13 cellular contexts compared by ENCODE assay signal in the genomic region with DNA sequence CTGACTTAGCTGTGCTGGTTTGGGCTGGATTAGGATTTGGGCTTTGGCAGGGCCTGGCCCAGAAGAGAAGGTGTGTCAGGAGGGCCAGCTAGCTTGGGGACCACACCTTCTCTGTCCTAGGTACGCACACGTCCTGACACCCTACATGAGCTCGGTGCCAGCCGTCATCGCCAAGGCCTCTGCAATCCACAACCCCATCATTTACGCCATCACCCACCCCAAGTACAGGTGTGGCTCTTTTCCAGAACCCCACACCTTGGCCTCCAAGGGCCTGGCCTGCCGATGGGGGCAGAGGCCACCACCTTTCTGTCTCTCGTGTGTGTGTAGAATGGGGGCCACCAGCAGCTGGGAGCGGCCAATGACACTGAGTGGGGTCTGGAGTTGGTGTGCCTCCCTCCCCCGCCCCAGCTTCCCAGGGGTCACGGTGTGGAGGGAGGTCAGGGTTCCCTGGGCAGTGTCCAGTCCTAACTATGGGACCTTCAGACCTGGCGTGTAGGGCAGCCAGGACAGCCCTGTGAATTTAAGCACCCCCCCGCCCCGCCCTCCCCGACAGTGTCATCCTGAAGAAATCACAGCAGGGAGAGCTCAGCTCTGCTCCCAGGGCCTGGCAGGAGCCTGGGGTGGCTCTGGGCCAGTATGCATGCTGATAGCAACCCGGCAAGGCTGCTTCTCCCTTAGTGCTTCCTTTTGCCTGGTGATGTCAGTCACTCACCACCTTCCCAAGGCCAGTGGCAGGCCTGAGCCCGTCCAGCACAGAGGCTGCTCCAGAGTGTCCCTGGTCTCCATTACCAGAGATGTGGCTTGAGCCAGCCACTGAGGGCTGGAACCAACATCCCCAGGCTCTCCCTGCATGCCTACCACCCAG. TPM values are rescaled to one million over a fixed set of nuclear protein-coding genes. Genes with fewer than 3 reads are reported as not detected.
DNase-seq lines count a peak whose midpoint lies in the region; ATAC-seq and TF ChIP-seq lines count a peak whose summit lies in the region.
"Had no signal": no experiment of that assay in that cellular context is flagged by ENCODE, and none has a peak within 500 bp of the region (broad histone marks: within the 10 kb centered on the region; RNA-seq: fewer than 3 reads in every experiment).

No MANE protein-coding gene starts in this region.

- H3K4me3 Mint-ChIP-seq in CD14-positive monocyte (no peak overlapping the region), neural crest cell (no peak overlapping the region)
- H3K4me3 Mint-ChIP-seq: activated CD4-positive, alpha-beta T cell treated with anti-CD3 and anti-CD28 coated beads, Interleukin-2, amount 10 ng/mL, durations not matched to agents 7 days and 5 days; dendritic cell treated with granulocyte-macrophage colony-stimulating factor and Interleukin-4, amounts not matched to agents 40 ng/mL and 50 ng/mL, for 4 days had no signal

- peaks cover 2 to 5% (median 2%) of the 10 kb centered on the region in 3 donors for H3K27me3 Mint-ChIP-seq in CD14-positive monocyte (ENCODE audit: low read depth in 3 of 3)
- no peaks in the 10 kb centered on the region for H3K27me3 Mint-ChIP-seq in neural crest cell (ENCODE audit: low read depth)
- H3K27me3 Mint-ChIP-seq: activated CD4-positive, alpha-beta T cell treated with anti-CD3 and anti-CD28 coated beads, Interleukin-2, amount 10 ng/mL, durations not matched to agents 7 days and 5 days; dendritic cell treated with granulocyte-macrophage colony-stimulating factor and Interleukin-4, amounts not matched to agents 40 ng/mL and 50 ng/mL, for 4 days had no signal

- no peak for ATAC-seq in GM21717 (IDR thresholded peaks at IDR 0.05; ENCODE audit: unreplicated experiment)

- POLR2A ChIA-PET in RWPE1 (lab: Yijun Ruan, JAX; ENCODE audit: low non-redundant PET): no interaction called here

- peak overlapping the region; percentile 38 for H3K27ac ChIP-seq in RWPE1
- H3K27ac ChIP-seq: BLaER1 had no signal

- no peaks in the 10 kb centered on the region for H3K4me1 Mint-ChIP-seq in CD14-positive monocyte
- H3K4me1 Mint-ChIP-seq in neural crest cell: peaks cover 24% of the 10 kb centered on the region
- H3K4me1 Mint-ChIP-seq: activated CD4-positive, alpha-beta T cell treated with anti-CD3 and anti-CD28 coated beads, Interleukin-2, amount 10 ng/mL, durations not matched to agents 7 days and 5 days had no signal

- H3K36me3 Mint-ChIP-seq in CD14-positive monocyte (no peaks in the 10 kb centered on the region), neural crest cell (ENCODE audit: low read depth) (no peaks in the 10 kb centered on the region)

- CTCF ChIA-PET in RWPE1 (lab: Yijun Ruan, JAX): no interaction called here

- H3K9me3 Mint-ChIP-seq in CD14-positive monocyte (no peaks in the 10 kb centered on the region), neural crest cell (no peaks in the 10 kb centered on the region)
- H3K9me3 Mint-ChIP-seq: activated CD4-positive, alpha-beta T cell treated with anti-CD3 and anti-CD28 coated beads, Interleukin-2, amount 10 ng/mL, durations not matched to agents 7 days and 5 days; dendritic cell treated with granulocyte-macrophage colony-stimulating factor and Interleukin-4, amounts not matched to agents 40 ng/mL and 50 ng/mL, for 4 days had no signal

- H3K27ac Mint-ChIP-seq in CD14-positive monocyte (no peak overlapping the region), neural crest cell (ENCODE audit: unreplicated experiment) (peak overlapping the region; percentile 67)
- H3K27ac Mint-ChIP-seq: activated CD4-positive, alpha-beta T cell treated with anti-CD3 and anti-CD28 coated beads, Interleukin-2, amount 10 ng/mL, durations not matched to agents 7 days and 5 days; dendritic cell treated with granulocyte-macrophage colony-stimulating factor and Interleukin-4, amounts not matched to agents 40 ng/mL and 50 ng/mL, for 4 days had no signal

- DNase-seq in CD14-positive monocyte (ENCODE audit: low spot score) (peak; percentile 22), RWPE1 (ENCODE audit: low spot score) (peak; percentile 41), fibroblast of the aortic adventitia (ENCODE audit: low read depth) (peak; percentile 66), neural crest cell (ENCODE audit: low read depth, low spot score) (no peak), SHP77 treated with DMSO at 0.1 percent for 48 hours (lab: John Stamatoyannopoulos, UW) (no peak), NCI-H748 (lab: John Stamatoyannopoulos, UW; ENCODE audit: unreplicated experiment) (no peak)
- DNase-seq in activated CD4-positive, alpha-beta T cell treated with anti-CD3 and anti-CD28 coated beads, Interleukin-2, amount 50 U/mL, for 4 hours: no peak
- DNase-seq: activated CD4-positive, alpha-beta T cell treated with anti-CD3 and anti-CD28 coated beads, Interleukin-2, amount 10 ng/mL, durations not matched to agents 7 days and 5 days had no signal

- no peak overlapping the region for H3K4me3 ChIP-seq in fibroblast of the aortic adventitia (ENCODE audit: low read depth, low read length)
- H3K4me3 ChIP-seq: BLaER1, smooth muscle cell had no signal

- intact Hi-C loops in CD14-positive monocyte (cut with micrococcal nuclease): no loop called here

- TF ChIP-seq CTCF in CD14-positive monocyte (IDR thresholded peaks at IDR 0.05): no peak
- no peak for TF ChIP-seq CTCF in RWPE1 (conservative IDR thresholded peaks at IDR 0.05; ENCODE audit: low read depth)
- TF ChIP-seq CTCF in fibroblast of the aortic adventitia (IDR thresholded peaks at IDR 0.05; ENCODE audit: insufficient read depth, low read length): no peak
- TF ChIP-seq CTCF in neural crest cell (conservative IDR thresholded peaks at IDR 0.05): no peak

RNA-seq across cellular contexts. Expression of a gene that starts 6.9 kb away (rescaled TPM):
- not detected for polyA plus RNA-seq in CD14-positive monocyte
- under 0.01 TPM in 1 of 2 replicates, not detected in the other for total RNA-seq in fibroblast of the aortic adventitia (ENCODE audit: low replicate concordance)
- 0.56 and 1.0 TPM in 2 replicates for total RNA-seq in neural crest cell
- total RNA-seq: T-helper 1 cell treated with Interleukin-12 subunit alpha and Interleukin-12 subunit beta and Interleukin-4 antibody, amounts not matched to agents 30 ng/mL and 1 ng/mL, for 36 hours had no signal

RNA-seq across cellular contexts. Expression of a gene that starts 7.0 kb away (rescaled TPM):
- not detected for polyA plus RNA-seq in CD14-positive monocyte
- total RNA-seq in fibroblast of the aortic adventitia (ENCODE audit: low replicate concordance) (not detected in 2 replicates), neural crest cell (not detected in 2 replicates)
- total RNA-seq: activated CD4-positive, alpha-beta T cell treated with anti-CD3 and anti-CD28 coated beads, Interleukin-2, amount 10 ng/mL, durations not matched to agents 7 days and 5 days; smooth muscle cell; T-helper 1 cell treated with Interleukin-12 subunit alpha and Interleukin-12 subunit beta and Interleukin-4 antibody, amounts not matched to agents 30 ng/mL and 1 ng/mL, for 36 hours had no signal
- polyA plus RNA-seq: smooth muscle cell had no signal

Comparison
In these comparisons a context has a peak if more than half of its experiments do, and no peak if none do; other contexts are left out.
1. DNase-seq: peak in CD14-positive monocyte (single experiment), RWPE1 (single experiment) and fibroblast of the aortic adventitia (single experiment); none in neural crest cell (single experiment), SHP77 treated with DMSO at 0.1 percent for 48 hours (single experiment), activated CD4-positive, alpha-beta T cell treated with anti-CD3 and anti-CD28 coated beads, Interleukin-2, amount 50 U/mL, for 4 hours (0 of 2) and NCI-H748 (single experiment).